ENCODE assay signal across 15 cellular contexts in genomic region chr6:163320804-163321203, GRCh38.
DNase-seq lines count a peak whose midpoint lies in the region; ATAC-seq and TF ChIP-seq lines count a peak whose summit lies in the region.
"Had no signal": no experiment of that assay in that cellular context is flagged by ENCODE, and none has a peak within 500 bp of the region (broad histone marks: within the 10 kb centered on the region; RNA-seq: fewer than 3 reads in every experiment).

No MANE protein-coding gene starts in this region.

- no peak for TF ChIP-seq POLR2A in thyroid gland (IDR thresholded peaks at IDR 0.05)

- no peaks in the 10 kb centered on the region for H3K4me1 Mint-ChIP-seq in CD4-positive, alpha-beta T cell (ENCODE audit: low read depth)

- H3K27ac Mint-ChIP-seq in CD4-positive, alpha-beta T cell, result no peak overlapping the region

- H3K27me3 Mint-ChIP-seq in CD4-positive, alpha-beta T cell, result peaks cover 23% of the 10 kb centered on the region

- H3K27me3 ChIP-seq in left ventricle myocardium inferior (ENCODE audit: low read depth) (no peaks in the 10 kb centered on the region), thyroid gland (no peaks in the 10 kb centered on the region), right atrium auricular region (no peaks in the 10 kb centered on the region)
- H3K27me3 ChIP-seq in CD4-positive, alpha-beta T cell (ENCODE audit: control insufficient read depth, insufficient read depth, low read length), result no peaks in the 10 kb centered on the region
- H3K27me3 ChIP-seq: BLaER1 had no signal

- H3K36me3 Mint-ChIP-seq in CD4-positive, alpha-beta T cell (ENCODE audit: low read depth), result no peaks in the 10 kb centered on the region

- WGBS in thyroid gland, 2 donors, result 50 to 58% methylated on average over 2 of the region's 2 CpGs

- H3K9me3 Mint-ChIP-seq in CD4-positive, alpha-beta T cell, result no peaks in the 10 kb centered on the region

- H3K36me3 ChIP-seq in left ventricle myocardium inferior (no peaks in the 10 kb centered on the region), thyroid gland (no peaks in the 10 kb centered on the region), right atrium auricular region (no peaks in the 10 kb centered on the region)
- H3K36me3 ChIP-seq: BLaER1 had no signal

- TF ChIP-seq CTCF in left ventricle myocardium inferior (IDR thresholded peaks at IDR 0.05; ENCODE audit: borderline replicate concordance) (no peak), thyroid gland (IDR thresholded peaks at IDR 0.05) (no peak), right atrium auricular region (IDR thresholded peaks at IDR 0.05) (no peak)
- no peak for TF ChIP-seq CTCF in CD4-positive, alpha-beta T cell (IDR thresholded peaks at IDR 0.05)

- H3K4me3 Mint-ChIP-seq in CD4-positive, alpha-beta T cell, result no peak overlapping the region

- CTCF ChIA-PET in CD4-positive, alpha-beta T cell (lab: Charles Lee), result no interaction called here

- POLR2A ChIA-PET in CD4-positive, alpha-beta T cell (lab: Charles Lee), result no interaction called here

- intact Hi-C loops in left ventricle myocardium inferior (cut with micrococcal nuclease) (no loop called here), cardiac septum (cut with DNase I) (no loop called here), thyroid gland (cut with DNase I) (no loop called here)
- intact Hi-C loops in CD4-positive, alpha-beta T cell (cut with DNase I, micrococcal nuclease), result no loop called here

- peaks cover 53% of the 10 kb centered on the region for H3K4me1 ChIP-seq in left ventricle myocardium inferior
- H3K4me1 ChIP-seq in thyroid gland, result no peaks in the 10 kb centered on the region
- H3K4me1 ChIP-seq in right atrium auricular region, result peaks cover 0 to 36% of the 10 kb centered on the region in 2 donors

- H3K27ac ChIP-seq in left ventricle myocardium inferior (replicated peaks), result peak overlapping the region; percentile 68
- H3K27ac ChIP-seq in angular gyrus (ENCODE audit: low read depth, low read length), result peak overlapping the region; percentile 64
- peak overlapping the region; percentile 96 for H3K27ac ChIP-seq in temporal lobe (ENCODE audit: low read depth, low read length)
- H3K27ac ChIP-seq in thyroid gland, result no peak overlapping the region
- no peak overlapping the region for H3K27ac ChIP-seq in right atrium auricular region
- H3K27ac ChIP-seq in CD4-positive, alpha-beta T cell (ENCODE audit: low read depth, low read length), result no peak overlapping the region
- H3K27ac ChIP-seq: BLaER1, GM23248 had no signal

- H3K4me3 ChIP-seq in left ventricle myocardium inferior (no peak overlapping the region), thyroid gland (replicated peaks in 1 of 3) (no peak overlapping the region), right atrium auricular region (no peak overlapping the region)
- H3K4me3 ChIP-seq: BLaER1, GM23248 had no signal

- H3K9me3 ChIP-seq in left ventricle myocardium inferior (replicated peaks) (no peaks in the 10 kb centered on the region), thyroid gland (no peaks in the 10 kb centered on the region), right atrium auricular region (no peaks in the 10 kb centered on the region)
- H3K9me3 ChIP-seq in CD4-positive, alpha-beta T cell (ENCODE audit: control insufficient read depth, low read length), result no peaks in the 10 kb centered on the region
- H3K9me3 ChIP-seq: BLaER1 had no signal

- peak; percentile 67 for ATAC-seq in left lobe of liver
- no peak for ATAC-seq in CD4-positive, alpha-beta T cell (ENCODE audit: poor library complexity)
- ATAC-seq: HCT116 had no signal

- no peak for DNase-seq in left ventricle myocardium inferior
- DNase-seq in cardiac septum (ENCODE audit: low spot score), result no peak
- no peak for DNase-seq in left lobe of liver (ENCODE audit: low spot score)
- no peak for DNase-seq in thyroid gland
- no peak for DNase-seq in right atrium auricular region (ENCODE audit: low spot score)
- DNase-seq in CD4-positive, alpha-beta T cell, result no peak
- DNase-seq: 8988T, AML-193, DMS53, GF-D8, GM23248 had no signal

Comparison
In these comparisons a context has a peak if more than half of its experiments do, and no peak if none do; other contexts are left out.
1. H3K27ac ChIP-seq: peak in left ventricle myocardium inferior (single experiment), angular gyrus (single experiment) and temporal lobe (single experiment); none in thyroid gland (0 of 3), right atrium auricular region (0 of 2) and CD4-positive, alpha-beta T cell (single experiment).